In genomic region chr1:35031103-35031452, GRCh38 we compare ENCODE assay signal across 8 cellular contexts. TPM values are rescaled to one million over a fixed set of nuclear protein-coding genes. Genes with fewer than 3 reads are reported as not detected.
DNase-seq lines count a peak whose midpoint lies in the region; ATAC-seq and TF ChIP-seq lines count a peak whose summit lies in the region.

No MANE protein-coding gene starts in this region.

- H3K27me3 ChIP-seq in Karpas-422 (ENCODE audit: low read length) (no peaks in the 10 kb centered on the region), muscle layer of colon (ENCODE audit: control insufficient read depth in 1 of 2, insufficient read depth in 2 of 2, low read length in 2 of 2) (no peaks in the 10 kb centered on the region)

- no peaks in the 10 kb centered on the region for H3K36me3 ChIP-seq in Karpas-422 (ENCODE audit: insufficient read depth, low read length)
- no peaks in the 10 kb centered on the region for H3K36me3 ChIP-seq in muscle layer of colon (ENCODE audit: insufficient read depth, low read length)

- H3K27me3 Mint-ChIP-seq in stimulated activated naive B cell treated with anti-CD40 and anti-IgM and Interleukin-4, amounts not matched to agents 10 μg/mL and 1 μg/mL and 100 μg/mL, for 72 hours: no peaks in the 10 kb centered on the region

- peak overlapping the region; percentile 80 for H3K4me3 ChIP-seq in Karpas-422 (ENCODE audit: low read length)
- peak overlapping the region; percentile 53 for H3K4me3 ChIP-seq in epithelial cell of esophagus (ENCODE audit: low read length)
- peak overlapping the region; percentile 64 to 79 for H3K4me3 ChIP-seq in muscle layer of colon (ENCODE audit: low read depth in 1 of 2, low read length in 2 of 2)

- peaks cover 21 to 34% of the 10 kb centered on the region in 2 donors for H3K36me3 Mint-ChIP-seq in stimulated activated naive B cell treated with anti-CD40 and anti-IgM and Interleukin-4, amounts not matched to agents 10 μg/mL and 1 μg/mL and 100 μg/mL, for 72 hours

- H3K4me1 ChIP-seq in Karpas-422 (ENCODE audit: low read length) (peaks cover 12% of the 10 kb centered on the region), muscle layer of colon (ENCODE audit: insufficient read depth, low read length) (peaks cover 14% of the 10 kb centered on the region)

- H3K4me1 Mint-ChIP-seq in stimulated activated naive B cell treated with anti-CD40 and anti-IgM and Interleukin-4, amounts not matched to agents 10 μg/mL and 1 μg/mL and 100 μg/mL, for 72 hours: peaks cover 15 to 35% of the 10 kb centered on the region in 2 donors

- peak overlapping the region; percentile 100 for H3K4me3 Mint-ChIP-seq in stimulated activated naive B cell treated with anti-CD40 and anti-IgM and Interleukin-4, amounts not matched to agents 10 μg/mL and 1 μg/mL and 100 μg/mL, for 72 hours

- H3K9me3 ChIP-seq in Karpas-422 (ENCODE audit: low read length) (peaks cover 18% of the 10 kb centered on the region), muscle layer of colon (ENCODE audit: low read length) (no peaks in the 10 kb centered on the region)

- H3K9ac ChIP-seq in Karpas-422 (ENCODE audit: low read length): peak overlapping the region; percentile 81
- H3K9ac ChIP-seq in muscle layer of colon (ENCODE audit: low read length): peak overlapping the region; percentile 97

- peaks cover 48% of the 10 kb centered on the region for H3K79me2 ChIP-seq in Karpas-422 (ENCODE audit: low read length)

- DNase-seq in GM13977 (ENCODE audit: low spot score): peak; percentile 44
- DNase-seq in Karpas-422: peak; percentile 74
- peak in 2 of 3 experiments; percentile 16 to 31 for DNase-seq in activated CD8-positive, alpha-beta memory T cell treated with anti-CD3 and anti-CD28 coated beads for 48 hours (ENCODE audit: low read depth in 2 of 3, low spot score in 2 of 3)
- peak; percentile 62 for DNase-seq in epithelial cell of esophagus (ENCODE audit: low read depth)
- DNase-seq in stimulated activated naive B cell treated with anti-CD40 and anti-IgM and Interleukin-4, amounts not matched to agents 10 μg/mL and 1 μg/mL and 100 μg/mL, for 72 hours: peak; percentile 54
- no peak for DNase-seq in foreskin melanocyte

- peak overlapping the region; percentile 94 for H2AFZ ChIP-seq in Karpas-422 (ENCODE audit: low read length)

- ATAC-seq in stimulated activated naive B cell treated with anti-CD40 and anti-IgM and Interleukin-4, amounts not matched to agents 10 μg/mL and 1 μg/mL and 100 μg/mL, for 72 hours (replicated peaks): peak; percentile 75 to 82
- no peak for ATAC-seq in GM21381 (IDR thresholded peaks at IDR 0.05; ENCODE audit: unreplicated experiment)

- H3K27ac ChIP-seq in Karpas-422 (ENCODE audit: low read length) (peak overlapping the region; percentile 76), muscle layer of colon (ENCODE audit: low read depth, low read length) (peak overlapping the region; percentile 91)

- no peaks in the 10 kb centered on the region for H3K9me2 ChIP-seq in Karpas-422 (replicated peaks; ENCODE audit: insufficient read depth, low read length)

- no peak for TF ChIP-seq CTCF in GM13977 (IDR thresholded peaks at IDR 0.05; ENCODE audit: extremely low read depth, insufficient read depth, missing control alignments)
- TF ChIP-seq CTCF in epithelial cell of esophagus (IDR thresholded peaks at IDR 0.05; ENCODE audit: insufficient read depth, low read depth, low read length, missing control alignments): no peak

- H3K9me3 Mint-ChIP-seq in stimulated activated naive B cell treated with anti-CD40 and anti-IgM and Interleukin-4, amounts not matched to agents 10 μg/mL and 1 μg/mL and 100 μg/mL, for 72 hours: peaks cover 0 to 3% of the 10 kb centered on the region in 2 donors

- no peaks in the 10 kb centered on the region for H4K20me1 ChIP-seq in Karpas-422 (ENCODE audit: insufficient read depth, low read depth, low read length)

- in situ Hi-C loops in GM13977 (cut with MboI; ENCODE audit: low pct_unique_long_range_greater_than_20kb, low sequenced_read_pairs, unreplicated experiment): no loop called here

- H3K4me2 ChIP-seq in Karpas-422 (ENCODE audit: low read depth, low read length, poor library complexity, severe bottlenecking): peak overlapping the region; percentile 85

- peak overlapping the region; percentile 99 for H3K27ac Mint-ChIP-seq in stimulated activated naive B cell treated with anti-CD40 and anti-IgM and Interleukin-4, amounts not matched to agents 10 μg/mL and 1 μg/mL and 100 μg/mL, for 72 hours

RNA-seq across cellular contexts. Expression of gene ZMYM6, which starts 0.7 kb away (rescaled TPM):
- total RNA-seq in Karpas-422 (2014; rRNA removed; shearing (Covaris generic); ENCODE audit: low replicate concordance): 18.9 and 43.5 TPM in 2 replicates

RNA-seq across cellular contexts. Expression of gene TMEM35B, which starts 45.9 kb away (rescaled TPM):
- total RNA-seq in Karpas-422 (2014; rRNA removed; shearing (Covaris generic); ENCODE audit: low replicate concordance): 27.5 and 66.5 TPM in 2 replicates

RNA-seq across cellular contexts. Expression of gene ZMYM1, which starts 48.1 kb away (rescaled TPM):
- 10.1 and 40.8 TPM in 2 replicates for total RNA-seq in Karpas-422 (2014; rRNA removed; shearing (Covaris generic); ENCODE audit: low replicate concordance)
